22 cellular contexts compared by ENCODE assay signal in genomic region chr9:130084337-130084736, GRCh38. TPM values are rescaled to one million over a fixed set of nuclear protein-coding genes. Genes with fewer than 3 reads are reported as not detected.
DNase-seq lines count a peak whose midpoint lies in the region; ATAC-seq and TF ChIP-seq lines count a peak whose summit lies in the region.
"Had no signal": no experiment of that assay in that cellular context is flagged by ENCODE, and none has a peak within 500 bp of the region (broad histone marks: within the 10 kb centered on the region; RNA-seq: fewer than 3 reads in every experiment).

No MANE protein-coding gene starts in this region.

- peak; percentile 18 for DNase-seq in myocyte (ENCODE audit: low read depth)
- no peak for DNase-seq in stimulated activated naive B cell treated with anti-CD40 and anti-IgM and Interleukin-4, amounts not matched to agents 10 μg/mL and 1 μg/mL and 100 μg/mL, for 72 hours
- no peak for DNase-seq in GDM1 (lab: John Stamatoyannopoulos, UW)
- no peak for DNase-seq in effector CD8-positive, alpha-beta T cell (lab: John Stamatoyannopoulos, UW)
- DNase-seq in adrenal gland, result no peak
- DNase-seq: 8988T; ACHN; AML-193; BE2C; CD4-positive, alpha-beta T cell; CD8-positive, alpha-beta memory T cell; DMS 273 treated with DMSO at 0.1 percent for 48 hours; DMS79; EL; GF-D8; GOT3; HCEC 1CT had no signal

- intact Hi-C loops in adrenal gland (cut with DNase I), result no loop called here

- no peaks in the 10 kb centered on the region for H3K4me1 ChIP-seq in HEK293 (ENCODE audit: control insufficient read depth, insufficient read depth, low read length)
- H3K4me1 ChIP-seq in adrenal gland (replicated peaks in 1 of 2), result no peaks in the 10 kb centered on the region
- H3K4me1 ChIP-seq: A549; BE2C; BLaER1 treated with 17β-estradiol and CSF1 and Interleukin-3, amounts not matched to agents 10 nM and 100 nM had no signal

- no peaks in the 10 kb centered on the region for H3K9me3 ChIP-seq in HEK293 (ENCODE audit: control insufficient read depth, insufficient read depth, low read depth, low read length)
- H3K9me3 ChIP-seq in adrenal gland (replicated peaks in 1 of 3), result no peaks in the 10 kb centered on the region
- H3K9me3 ChIP-seq: A549; BE2C; BLaER1 treated with 17β-estradiol and CSF1 and Interleukin-3, amounts not matched to agents 10 nM and 100 nM had no signal

- 90 to 98% (median 95%) methylated on average over 7 of the region's 7 CpGs for WGBS in adrenal gland, 4 donors

- H3K4me3 ChIP-seq in HEK293 (ENCODE audit: low read depth, low read length), result no peak overlapping the region
- H3K4me3 ChIP-seq in adrenal gland, result no peak overlapping the region
- H3K4me3 ChIP-seq: A549; BLaER1 treated with 17β-estradiol and CSF1 and Interleukin-3, amounts not matched to agents 10 nM and 100 nM had no signal

- no peak for TF ChIP-seq CTCF in HEK293 (tag by site-specific recombination; IDR thresholded peaks at IDR 0.05)
- no peak for TF ChIP-seq CTCF in adrenal gland (IDR thresholded peaks at IDR 0.05)

- no peak overlapping the region for H3K4me3 Mint-ChIP-seq in activated T-helper 17 cell treated with anti-CD3 and anti-CD28 coated beads, Interleukin-2, amount 50 U/mL, for 72 hours
- H3K4me3 Mint-ChIP-seq in stimulated activated naive B cell treated with anti-CD40 and anti-IgM and Interleukin-4, amounts not matched to agents 10 μg/mL and 1 μg/mL and 100 μg/mL, for 72 hours, result no peak overlapping the region
- H3K4me3 Mint-ChIP-seq: CD14-positive monocyte; CD4-positive, alpha-beta T cell; CD8-positive, alpha-beta memory T cell had no signal

- H3K36me3 ChIP-seq in HEK293 (ENCODE audit: control insufficient read depth in 2 of 2, insufficient read depth in 1 of 2, low read length in 2 of 2) (peaks cover 15 to 64% of the 10 kb centered on the region in 2 experiments; a peak in 2 of 3 replicates), adrenal gland (replicated peaks in 1 of 2) (peaks cover 0 to 62% of the 10 kb centered on the region in 2 donors)

- no peak overlapping the region for H3K27ac ChIP-seq in HEK293 (ENCODE audit: extremely low read depth, low read depth, low read length)
- no peak overlapping the region for H3K27ac ChIP-seq in adrenal gland
- H3K27ac ChIP-seq: A549; BLaER1 treated with 17β-estradiol and CSF1 and Interleukin-3, amounts not matched to agents 10 nM and 100 nM had no signal

- ATAC-seq in activated T-helper 17 cell treated with anti-CD3 and anti-CD28 coated beads, Interleukin-2, amount 50 U/mL, for 72 hours (replicated peaks), result no peak
- no peak for ATAC-seq in stimulated activated naive B cell treated with anti-CD40 and anti-IgM and Interleukin-4, amounts not matched to agents 10 μg/mL and 1 μg/mL and 100 μg/mL, for 72 hours (replicated peaks)
- ATAC-seq: A549 had no signal

- no peaks in the 10 kb centered on the region for H3K27me3 Mint-ChIP-seq in activated T-helper 17 cell treated with anti-CD3 and anti-CD28 coated beads, Interleukin-2, amount 50 U/mL, for 72 hours
- H3K27me3 Mint-ChIP-seq in stimulated activated naive B cell treated with anti-CD40 and anti-IgM and Interleukin-4, amounts not matched to agents 10 μg/mL and 1 μg/mL and 100 μg/mL, for 72 hours, result no peaks in the 10 kb centered on the region
- H3K27me3 Mint-ChIP-seq: CD4-positive, alpha-beta T cell; CD8-positive, alpha-beta memory T cell had no signal

- no peaks in the 10 kb centered on the region for H3K27me3 ChIP-seq in adrenal gland
- H3K27me3 ChIP-seq: BE2C; BLaER1 treated with 17β-estradiol and CSF1 and Interleukin-3, amounts not matched to agents 10 nM and 100 nM had no signal

- H3K9me3 Mint-ChIP-seq in activated T-helper 17 cell treated with anti-CD3 and anti-CD28 coated beads, Interleukin-2, amount 50 U/mL, for 72 hours, result no peaks in the 10 kb centered on the region
- H3K9me3 Mint-ChIP-seq in stimulated activated naive B cell treated with anti-CD40 and anti-IgM and Interleukin-4, amounts not matched to agents 10 μg/mL and 1 μg/mL and 100 μg/mL, for 72 hours, result no peaks in the 10 kb centered on the region
- H3K9me3 Mint-ChIP-seq: CD4-positive, alpha-beta T cell; CD8-positive, alpha-beta memory T cell had no signal

- peak overlapping the region; percentile 1 for H3K27ac Mint-ChIP-seq in activated T-helper 17 cell treated with anti-CD3 and anti-CD28 coated beads, Interleukin-2, amount 50 U/mL, for 72 hours
- H3K27ac Mint-ChIP-seq in stimulated activated naive B cell treated with anti-CD40 and anti-IgM and Interleukin-4, amounts not matched to agents 10 μg/mL and 1 μg/mL and 100 μg/mL, for 72 hours, result peak overlapping the region; percentile 47
- H3K27ac Mint-ChIP-seq: CD4-positive, alpha-beta T cell had no signal

- TF ChIP-seq POLR2A in adrenal gland (IDR thresholded peaks at IDR 0.05), result no peak

- no peaks in the 10 kb centered on the region for H3K4me1 Mint-ChIP-seq in activated T-helper 17 cell treated with anti-CD3 and anti-CD28 coated beads, Interleukin-2, amount 50 U/mL, for 72 hours
- peaks cover 2 to 9% of the 10 kb centered on the region in 2 donors for H3K4me1 Mint-ChIP-seq in stimulated activated naive B cell treated with anti-CD40 and anti-IgM and Interleukin-4, amounts not matched to agents 10 μg/mL and 1 μg/mL and 100 μg/mL, for 72 hours
- H3K4me1 Mint-ChIP-seq: CD14-positive monocyte had no signal

- H3K36me3 Mint-ChIP-seq in activated T-helper 17 cell treated with anti-CD3 and anti-CD28 coated beads, Interleukin-2, amount 50 U/mL, for 72 hours (ENCODE audit: low read depth), result peaks cover 90% of the 10 kb centered on the region
- H3K36me3 Mint-ChIP-seq in stimulated activated naive B cell treated with anti-CD40 and anti-IgM and Interleukin-4, amounts not matched to agents 10 μg/mL and 1 μg/mL and 100 μg/mL, for 72 hours, result peaks cover 31 to 43% of the 10 kb centered on the region in 2 donors

- POLR2A ChIA-PET in HEK293 (lab: Yijun Ruan, JAX), result interaction anchor here (0.6 kb wide), 1 partner anchor 225 kb away, joined by 3 read pairs; no protein-coding TSS in a partner anchor

- CTCF ChIA-PET in HEK293 (lab: Yijun Ruan, JAX), result interaction anchor here (0.6 to 1.2 kb wide), 3 partner anchors 20 to 276 kb away, joined by 3 read pairs; no protein-coding TSS in a partner anchor

TF ChIP-seq in HEK293, 187 proteins besides CTCF, POLR2A, EP300 and RAD21:
- TF ChIP-seq, protein P1, sequence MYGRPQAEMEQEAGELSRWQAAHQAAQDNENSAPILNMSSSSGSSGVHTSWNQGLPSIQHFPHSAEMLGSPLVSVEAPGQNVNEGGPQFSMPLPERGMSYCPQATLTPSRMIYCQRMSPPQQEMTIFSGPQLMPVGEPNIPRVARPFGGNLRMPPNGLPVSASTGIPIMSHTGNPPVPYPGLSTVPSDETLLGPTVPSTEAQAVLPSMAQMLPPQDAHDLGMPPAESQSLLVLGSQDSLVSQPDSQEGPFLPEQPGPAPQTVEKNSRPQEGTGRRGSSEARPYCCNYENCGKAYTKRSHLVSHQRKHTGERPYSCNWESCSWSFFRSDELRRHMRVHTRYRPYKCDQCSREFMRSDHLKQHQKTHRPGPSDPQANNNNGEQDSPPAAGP (tag by site-specific recombination; IDR thresholded peaks at IDR 0.05), result no peak
- TF ChIP-seq ZNF626 (tag by site-specific recombination; IDR thresholded peaks at IDR 0.05) (no peak), ZNF510 (tag by site-specific recombination; IDR thresholded peaks at IDR 0.05; ENCODE audit: insufficient replicate concordance) (no peak), ZFHX2 (tag by site-specific recombination; conservative IDR thresholded peaks at IDR 0.05) (peak; percentile 53; the same call in 1 of the 2 replicates), EGR2 (tag by site-specific recombination; IDR thresholded peaks at IDR 0.05; ENCODE audit: low read depth) (peak; percentile 50; the same call in 1 of the 2 replicates), ZNF184 (tag by site-specific recombination; IDR thresholded peaks at IDR 0.05) (no peak), ZNF558 (tag by site-specific recombination; IDR thresholded peaks at IDR 0.05) (no peak), PRDM6 (tag by site-specific recombination; IDR thresholded peaks at IDR 0.05) (no peak), ZNF600 (tag by site-specific recombination; IDR thresholded peaks at IDR 0.05) (no peak), SP3 (tag by site-specific recombination; IDR thresholded peaks at IDR 0.05) (no peak), OSR2 (tag by site-specific recombination; IDR thresholded peaks at IDR 0.05) (no peak), ZNF394 (tag by site-specific recombination; IDR thresholded peaks at IDR 0.05; ENCODE audit: borderline replicate concordance) (no peak)

RNA-seq across cellular contexts. Expression of gene GPR107, which starts 30.6 kb away (rescaled TPM):
- total RNA-seq in activated T-helper 17 cell treated with anti-CD3 and anti-CD28 coated beads, Interleukin-2, amount 50 U/mL, for 72 hours, result 10 to 100 TPM; 28.1 to 32.6 TPM
- total RNA-seq in myocyte (23.4 and 27.2 TPM in 2 replicates), adrenal gland (10 to 100 TPM; 22.5 to 45.9 (median 34.2) TPM)
- polyA plus RNA-seq in myocyte (2012), result 37.8 TPM
- polyA plus RNA-seq in adrenal gland, result 10 to 100 TPM in 2 of 3 donors, 1 to 10 TPM in 1; 8.9 to 34.0 (median 11.9) TPM

RNA-seq across cellular contexts. Expression of gene FNBP1, which starts 41.3 kb away (rescaled TPM):
- total RNA-seq in activated T-helper 17 cell treated with anti-CD3 and anti-CD28 coated beads, Interleukin-2, amount 50 U/mL, for 72 hours, result 100 to 1,000 TPM; 173 to 492 TPM
- total RNA-seq in myocyte (18.2 and 25.3 TPM in 2 replicates), adrenal gland (10 to 100 TPM; 22.6 to 40.4 (median 27.3) TPM)
- 19.2 TPM for polyA plus RNA-seq in myocyte (2012)
- polyA plus RNA-seq in adrenal gland, result 10 to 100 TPM; 15.3 to 26.2 (median 19.9) TPM
